ENCODE assay signal across 1 cellular context in the genomic region with DNA sequence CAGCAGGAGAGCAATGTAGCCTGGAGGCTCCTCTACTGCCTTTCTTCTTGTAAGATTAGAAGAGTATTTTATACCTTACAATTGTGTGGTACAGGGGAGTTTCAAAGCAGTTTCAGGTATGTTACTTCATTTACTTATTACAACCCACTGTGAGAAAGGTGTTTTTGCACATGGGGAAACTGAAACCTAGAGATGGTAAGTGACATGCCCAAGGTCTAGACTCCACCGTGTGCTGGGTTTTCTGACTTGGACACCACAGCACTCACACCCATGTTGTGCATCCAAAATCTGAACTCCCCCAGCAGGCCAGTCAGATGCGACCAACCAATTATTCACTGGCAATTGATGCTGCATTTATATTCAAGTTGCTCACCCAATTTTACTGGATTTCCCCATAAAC.
TF ChIP-seq lines count a peak whose summit lies in the region.

No MANE protein-coding gene starts in this region.

TF ChIP-seq in GM12878, 131 proteins besides CTCF, POLR2A, EP300 and RAD21 (continued from another document):
- TF ChIP-seq, protein P1, sequence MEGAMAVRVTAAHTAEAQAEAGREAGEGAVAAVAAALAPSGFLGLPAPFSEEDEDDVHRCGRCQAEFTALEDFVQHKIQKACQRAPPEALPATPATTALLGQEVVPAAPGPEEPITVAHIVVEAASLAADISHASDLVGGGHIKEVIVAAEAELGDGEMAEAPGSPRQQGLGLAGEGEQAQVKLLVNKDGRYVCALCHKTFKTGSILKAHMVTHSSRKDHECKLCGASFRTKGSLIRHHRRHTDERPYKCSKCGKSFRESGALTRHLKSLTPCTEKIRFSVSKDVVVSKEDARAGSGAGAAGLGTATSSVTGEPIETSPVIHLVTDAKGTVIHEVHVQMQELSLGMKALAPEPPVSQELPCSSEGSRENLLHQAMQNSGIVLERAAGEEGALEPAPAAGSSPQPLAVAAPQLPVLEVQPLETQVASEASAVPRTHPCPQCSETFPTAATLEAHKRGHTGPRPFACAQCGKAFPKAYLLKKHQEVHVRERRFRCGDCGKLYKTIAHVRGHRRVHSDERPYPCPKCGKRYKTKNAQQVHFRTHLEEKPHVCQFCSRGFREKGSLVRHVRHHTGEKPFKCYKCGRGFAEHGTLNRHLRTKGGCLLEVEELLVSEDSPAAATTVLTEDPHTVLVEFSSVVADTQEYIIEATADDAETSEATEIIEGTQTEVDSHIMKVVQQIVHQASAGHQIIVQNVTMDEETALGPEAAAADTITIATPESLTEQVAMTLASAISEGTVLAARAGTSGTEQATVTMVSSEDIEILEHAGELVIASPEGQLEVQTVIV (IDR thresholded peaks at IDR 0.05; ENCODE audit: borderline replicate concordance, partially characterized antibody), result no peak
- TF ChIP-seq SUZ12 (IDR thresholded peaks at IDR 0.05; ENCODE audit: unreplicated experiment) (no peak), KAT2A (conservative IDR thresholded peaks at IDR 0.05; ENCODE audit: control insufficient read depth, low read depth, low read length) (no peak)
